10 cellular contexts compared by ENCODE assay signal in the genomic region with DNA sequence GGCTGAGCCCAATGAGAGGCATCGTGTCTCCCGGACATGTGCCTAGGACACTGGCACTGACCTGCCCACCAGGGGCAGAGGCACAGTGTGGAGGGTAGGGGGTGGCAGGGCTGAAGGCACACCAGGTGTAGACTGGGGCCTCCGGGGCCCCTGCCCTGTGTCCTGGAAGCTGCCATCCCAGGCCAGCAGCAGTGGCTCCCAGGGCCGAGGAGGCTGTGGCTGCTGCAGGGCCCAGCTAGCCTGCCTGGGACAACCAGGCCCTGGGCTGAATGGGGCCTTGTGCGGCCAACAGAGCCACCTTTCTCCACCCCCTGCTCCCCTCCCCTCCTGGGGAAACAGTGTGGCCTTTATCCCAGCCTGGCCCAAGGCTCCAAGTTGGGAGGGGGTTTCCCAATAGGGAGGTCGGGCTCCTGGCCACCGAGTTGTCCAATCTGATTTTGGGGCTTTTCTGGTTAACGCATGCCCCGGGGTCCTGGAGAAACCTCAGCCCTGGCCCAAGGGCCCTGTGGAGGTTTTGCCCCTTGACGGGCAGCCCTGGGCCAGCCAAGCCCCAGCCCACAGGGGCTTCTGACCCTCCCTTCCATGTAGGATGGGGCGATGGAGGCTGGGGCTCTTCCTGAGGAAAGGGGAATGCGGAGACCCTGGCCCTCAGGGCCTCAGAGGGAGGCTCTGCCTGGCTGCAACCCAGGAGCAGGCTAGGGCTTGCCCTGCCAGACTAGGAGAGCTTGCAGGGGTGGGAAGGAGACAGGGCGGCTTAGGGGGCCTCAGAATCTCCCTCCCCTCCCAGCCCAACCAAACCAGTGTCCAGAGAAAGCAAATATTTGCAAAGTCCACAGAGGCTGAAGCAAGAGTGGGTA. TPM values are rescaled to one million over a fixed set of nuclear protein-coding genes. Genes with fewer than 3 reads are reported as not detected.
DNase-seq lines count a peak whose midpoint lies in the region; ATAC-seq, FAIRE-seq and TF ChIP-seq lines count a peak whose summit lies in the region.
"Had no signal": no experiment of that assay in that cellular context is flagged by ENCODE, and none has a peak within 500 bp of the region (broad histone marks: within the 10 kb centered on the region; RNA-seq: fewer than 3 reads in every experiment).

No MANE protein-coding gene starts in this region.

- intact Hi-C loops in adrenal gland (cut with DNase I): loop anchor here (2.0 to 5.0 kb wide), 2 partner anchors 76 to 89 kb away; no protein-coding TSS in a partner anchor

- WGBS in adrenal gland, 4 donors: 48 to 61% (median 56%) methylated on average over 7 to 13 of the region's 13 CpGs
- 40 to 63% methylated on average over 5 to 10 of the region's 13 CpGs for WGBS in upper lobe of left lung, 2 donors

- H3K27ac ChIP-seq in adrenal gland (peak overlapping the region in 4 of 5 donors; percentile 32 to 96 (median 74)), upper lobe of left lung (peak overlapping the region; percentile 61 to 93 (median 78))

- H3K9me3 ChIP-seq in adrenal gland (replicated peaks in 1 of 3) (no peaks in the 10 kb centered on the region), upper lobe of left lung (no peaks in the 10 kb centered on the region)

- H3K27me3 ChIP-seq in adrenal gland (no peaks in the 10 kb centered on the region), upper lobe of left lung (peaks cover 0 to 3% (median 0%) of the 10 kb centered on the region in 4 donors)

- no peak for ATAC-seq in upper lobe of left lung (ENCODE audit: low FRiP score in 2 of 2)
- ATAC-seq: left colon had no signal

- TF ChIP-seq POLR2A in adrenal gland (IDR thresholded peaks at IDR 0.05) (no peak), upper lobe of left lung (IDR thresholded peaks at IDR 0.05) (no peak)

- H3K4me3 ChIP-seq in adrenal gland (no peak overlapping the region), upper lobe of left lung (peak overlapping the region in 2 of 4 donors; percentile 10 to 65)

- no peak for DNase-seq in adrenal gland
- DNase-seq in globus pallidus (ENCODE audit: low spot score): peak; percentile 95
- peak in 54 of 56 donors; percentile 52 to 93 (median 80) for DNase-seq in nucleus accumbens (lab: John Stamatoyannopoulos, UW)
- DNase-seq in upper lobe of left lung: peak in 1 of 2 donors; percentile 67
- DNase-seq in effector CD8-positive, alpha-beta T cell (lab: John Stamatoyannopoulos, UW): no peak
- DNase-seq in urothelium cell line (ENCODE audit: low spot score): no peak
- DNase-seq in DMS79 (lab: John Stamatoyannopoulos, UW): no peak
- DNase-seq in COLO668 (lab: John Stamatoyannopoulos, UW; ENCODE audit: unreplicated experiment): no peak
- DNase-seq: left colon had no signal

- H3K4me1 ChIP-seq in adrenal gland (replicated peaks in 1 of 2) (peaks cover 42 to 54% of the 10 kb centered on the region in 2 donors), upper lobe of left lung (peaks cover 51 to 69% (median 56%) of the 10 kb centered on the region in 4 donors)

- H3K36me3 ChIP-seq in adrenal gland (replicated peaks in 1 of 2) (peaks cover 0 to 36% of the 10 kb centered on the region in 2 donors), upper lobe of left lung (peaks cover 16 to 39% (median 31%) of the 10 kb centered on the region in 4 donors)

- TF ChIP-seq CTCF in adrenal gland (IDR thresholded peaks at IDR 0.05) (no peak), upper lobe of left lung (IDR thresholded peaks at IDR 0.05) (no peak)

- TF ChIP-seq EP300 in upper lobe of left lung (IDR thresholded peaks at IDR 0.05): no peak

- FAIRE-seq in urothelium cell line (lab: Jason Lieb, UNC): no peak
- FAIRE-seq: colon had no signal

RNA-seq across cellular contexts. Expression of a gene that starts 4.2 kb away (rescaled TPM):
- total RNA-seq in adrenal gland: 100 to 1,000 TPM in 1 of 8 donors, 10 to 100 TPM in 7; 60.1 to 127 (median 76.2) TPM
- 100 to 1,000 TPM in 1 of 3 donors, 10 to 100 TPM in 2; 32.4 to 145 (median 39.2) TPM for polyA plus RNA-seq in adrenal gland
- total RNA-seq in upper lobe of left lung: 100 to 1,000 TPM in 1 of 6 donors, 10 to 100 TPM in 5; 40.7 to 202 (median 72.4) TPM

RNA-seq across cellular contexts. Expression of a gene that starts 35.3 kb away (rescaled TPM):
- 10 to 100 TPM; 16.8 to 62.9 (median 40.3) TPM for total RNA-seq in adrenal gland
- 10 to 100 TPM in 2 of 3 donors, 1 to 10 TPM in 1; 3.2 to 36.5 (median 35.0) TPM for polyA plus RNA-seq in adrenal gland
- total RNA-seq in upper lobe of left lung: 10 to 100 TPM in 5 of 6 donors, 1 to 10 TPM in 1; 3.0 to 32.1 (median 14.8) TPM

Comparison
In these comparisons a context has a peak if more than half of its experiments do, and no peak if none do; other contexts are left out.
1. DNase-seq: peak in globus pallidus (single experiment) and nucleus accumbens (54 of 56); none in adrenal gland (0 of 7), effector CD8-positive, alpha-beta T cell (single experiment), urothelium cell line (single experiment), DMS79 (single experiment) and COLO668 (single experiment).